Comparison of ENCODE assay signal across 8 cellular contexts in the genomic region with DNA sequence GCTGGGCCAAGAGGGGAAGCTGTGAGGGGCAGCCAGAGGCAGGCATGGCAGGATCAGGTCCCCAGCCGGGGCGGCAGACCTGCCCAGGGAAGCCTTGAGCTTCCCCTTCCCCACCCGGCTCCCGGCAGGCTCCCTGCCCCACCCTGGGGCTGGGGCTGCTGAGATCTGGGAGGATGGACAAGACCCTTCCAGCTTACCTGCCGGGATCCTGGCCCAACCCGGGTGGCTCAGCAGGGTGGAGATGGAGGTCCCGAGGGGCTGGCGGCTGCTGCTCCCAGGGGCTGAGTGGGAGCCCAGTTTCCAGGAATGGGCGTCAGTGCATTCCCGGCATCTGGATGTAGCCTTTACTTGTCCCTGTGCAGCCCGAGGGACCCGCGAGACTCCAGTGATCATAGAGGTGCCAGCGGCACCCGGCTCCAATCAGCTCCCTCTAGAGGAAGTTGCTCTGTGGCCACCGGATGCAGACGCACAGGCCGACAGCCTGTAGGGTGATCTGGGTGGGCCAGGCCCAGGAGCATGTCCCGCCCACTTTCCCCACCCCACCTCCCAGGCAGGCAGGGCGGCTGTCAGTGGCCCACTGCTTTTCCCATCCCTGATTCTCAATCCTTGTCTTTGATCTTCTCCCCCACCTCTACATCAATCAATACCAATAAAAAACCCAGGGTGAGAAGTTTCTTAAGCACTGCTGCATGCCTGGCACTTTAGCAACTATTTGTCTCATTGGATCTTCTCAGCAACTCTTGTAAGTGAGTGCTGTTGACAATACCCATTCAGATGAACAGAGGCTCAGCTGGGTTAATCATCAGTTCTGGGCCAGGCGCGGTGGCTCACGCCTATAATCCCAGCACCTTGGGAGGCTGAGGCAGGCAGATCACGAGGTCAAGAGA. TPM values are rescaled to one million over a fixed set of nuclear protein-coding genes. Genes with fewer than 3 reads are reported as not detected.
A peak's percentile ranks its signal among the peaks of the same experiment; 100 is the strongest.
DNase-seq lines count a peak whose midpoint lies in the region; ATAC-seq and TF ChIP-seq lines count a peak whose summit lies in the region.

A gene (minus strand): TSS at position 449 of the 887 bp plus-strand sequence. CDS start 2,672 bp downstream, outside the sequence.

- no peaks in the 10 kb centered on the region for H3K27me3 ChIP-seq in DOHH2 (ENCODE audit: control insufficient read depth, low read length)

- peak within 1 kb of the TSS; percentile 97 for H3K4me3 ChIP-seq in DOHH2 (ENCODE audit: low read length)

- DNase-seq in LHCN-M2 (ENCODE audit: low read depth) (peak; percentile 88), RWPE1 (ENCODE audit: low spot score) (peak; percentile 93), fibroblast of peridontal ligament (ENCODE audit: extremely low read depth) (peak; percentile 81)
- peak; percentile 81 for DNase-seq in activated T-helper 2 cell treated with anti-CD3 and anti-CD28 coated beads, Interferon-gamma antibody, Interleukin-2, Interleukin-4, amounts not matched to agents 10 μg/mL and 5 μg/mL and 100 μg/mL, durations not matched to agents 14 hours and 24 hours and 36 hours (ENCODE audit: low spot score)
- peak; percentile 91 for DNase-seq in natural killer cell treated with Interleukin-12 subunit alpha and Interleukin-12 subunit beta and Interleukin-15 and Interleukin-18, amount 100 ng/mL, for 72 hours (ENCODE audit: low spot score)
- peak; percentile 83 for DNase-seq in stimulated activated naive CD4-positive, alpha-beta T cell treated with Interleukin-2 at 50 U/mL for 16 hours (lab: John Stamatoyannopoulos, UW)

- peak within 1 kb of the TSS; percentile 96 for H3K4me3 Mint-ChIP-seq in activated T-helper 2 cell treated with anti-CD3 and anti-CD28 coated beads, Interferon-gamma antibody, Interleukin-2, Interleukin-4, amounts not matched to agents 10 μg/mL and 5 μg/mL and 100 μg/mL, durations not matched to agents 14 hours and 24 hours and 36 hours (ENCODE audit: low read depth)
- peak within 1 kb of the TSS; percentile 100 for H3K4me3 Mint-ChIP-seq in natural killer cell treated with Interleukin-12 subunit alpha and Interleukin-12 subunit beta and Interleukin-15 and Interleukin-18, amount 100 ng/mL, for 72 hours

- H3K36me3 Mint-ChIP-seq in activated T-helper 2 cell treated with anti-CD3 and anti-CD28 coated beads, Interferon-gamma antibody, Interleukin-2, Interleukin-4, amounts not matched to agents 10 μg/mL and 5 μg/mL and 100 μg/mL, durations not matched to agents 14 hours and 24 hours and 36 hours (ENCODE audit: low read depth): peaks cover 33% of the 10 kb centered on the region
- H3K36me3 Mint-ChIP-seq in natural killer cell treated with Interleukin-12 subunit alpha and Interleukin-12 subunit beta and Interleukin-15 and Interleukin-18, amount 100 ng/mL, for 72 hours: peaks cover 8% of the 10 kb centered on the region

- no peaks in the 10 kb centered on the region for H3K9me3 Mint-ChIP-seq in activated T-helper 2 cell treated with anti-CD3 and anti-CD28 coated beads, Interferon-gamma antibody, Interleukin-2, Interleukin-4, amounts not matched to agents 10 μg/mL and 5 μg/mL and 100 μg/mL, durations not matched to agents 14 hours and 24 hours and 36 hours
- H3K9me3 Mint-ChIP-seq in natural killer cell treated with Interleukin-12 subunit alpha and Interleukin-12 subunit beta and Interleukin-15 and Interleukin-18, amount 100 ng/mL, for 72 hours: no peaks in the 10 kb centered on the region

- H3K4me1 Mint-ChIP-seq in activated T-helper 2 cell treated with anti-CD3 and anti-CD28 coated beads, Interferon-gamma antibody, Interleukin-2, Interleukin-4, amounts not matched to agents 10 μg/mL and 5 μg/mL and 100 μg/mL, durations not matched to agents 14 hours and 24 hours and 36 hours (ENCODE audit: low read depth): peaks cover 20% of the 10 kb centered on the region
- peaks cover 24 to 27% of the 10 kb centered on the region in 2 donors for H3K4me1 Mint-ChIP-seq in natural killer cell treated with Interleukin-12 subunit alpha and Interleukin-12 subunit beta and Interleukin-15 and Interleukin-18, amount 100 ng/mL, for 72 hours (ENCODE audit: low read depth in 2 of 2)

- intact Hi-C loops in activated T-helper 2 cell treated with anti-CD3 and anti-CD28 coated beads, Interferon-gamma antibody, Interleukin-2, Interleukin-4, amounts not matched to agents 10 μg/mL and 5 μg/mL and 100 μg/mL, durations not matched to agents 14 hours and 24 hours and 36 hours (cut with micrococcal nuclease): loop anchor here (1.0 to 10.0 kb wide), 3 partner anchors 9 to 185 kb away; no protein-coding TSS in a partner anchor

- ATAC-seq in GM21825 (IDR thresholded peaks at IDR 0.05; ENCODE audit: unreplicated experiment): peak; percentile 87
- ATAC-seq in natural killer cell treated with Interleukin-12 subunit alpha and Interleukin-12 subunit beta and Interleukin-15 and Interleukin-18, amount 100 ng/mL, for 72 hours: peak; percentile 97

- H3K4me2 ChIP-seq in DOHH2 (ENCODE audit: low read length): peak within 1 kb of the TSS; percentile 90

- H3K27ac ChIP-seq in DOHH2 (ENCODE audit: low read depth, low read length) (peak within 1 kb of the TSS; percentile 36), RWPE1 (peak within 1 kb of the TSS; percentile 97)

- peaks cover 22% of the 10 kb centered on the region for H3K79me2 ChIP-seq in DOHH2 (ENCODE audit: control insufficient read depth, low read length)

- H4K20me1 ChIP-seq in DOHH2 (ENCODE audit: control insufficient read depth, insufficient read depth, low read depth, low read length): no peaks in the 10 kb centered on the region

- no peaks in the 10 kb centered on the region for H3F3A ChIP-seq in DOHH2 (ENCODE audit: control insufficient read depth, insufficient read depth)

- CTCF ChIA-PET in RWPE1 (lab: Yijun Ruan, JAX): interaction anchor here (0.6 to 1.0 kb wide), 8 partner anchors 12 to 154 kb away, joined by 3 to 5 read pairs (median 3); a partner anchor contains a TSS

- H3K27me3 Mint-ChIP-seq in activated T-helper 2 cell treated with anti-CD3 and anti-CD28 coated beads, Interferon-gamma antibody, Interleukin-2, Interleukin-4, amounts not matched to agents 10 μg/mL and 5 μg/mL and 100 μg/mL, durations not matched to agents 14 hours and 24 hours and 36 hours (ENCODE audit: low read depth): no peaks in the 10 kb centered on the region
- no peaks in the 10 kb centered on the region for H3K27me3 Mint-ChIP-seq in natural killer cell treated with Interleukin-12 subunit alpha and Interleukin-12 subunit beta and Interleukin-15 and Interleukin-18, amount 100 ng/mL, for 72 hours

- peaks cover 33% of the 10 kb centered on the region for H3K4me1 ChIP-seq in DOHH2 (ENCODE audit: control insufficient read depth, low read length)

- peak within 1 kb of the TSS; percentile 99 for H3K27ac Mint-ChIP-seq in activated T-helper 2 cell treated with anti-CD3 and anti-CD28 coated beads, Interferon-gamma antibody, Interleukin-2, Interleukin-4, amounts not matched to agents 10 μg/mL and 5 μg/mL and 100 μg/mL, durations not matched to agents 14 hours and 24 hours and 36 hours
- H3K27ac Mint-ChIP-seq in natural killer cell treated with Interleukin-12 subunit alpha and Interleukin-12 subunit beta and Interleukin-15 and Interleukin-18, amount 100 ng/mL, for 72 hours: peak within 1 kb of the TSS; percentile 99 to 100

- no peaks in the 10 kb centered on the region for H3K9me3 ChIP-seq in DOHH2 (ENCODE audit: control insufficient read depth, insufficient read depth, low read length)

- POLR2A ChIA-PET in RWPE1 (lab: Yijun Ruan, JAX; ENCODE audit: low non-redundant PET): interaction anchor here (0.6 kb wide), 1 partner anchor 64 kb away, joined by 5 read pairs; no protein-coding TSS in a partner anchor

- peak; percentile 49 for TF ChIP-seq CTCF in DOHH2 (IDR thresholded peaks at IDR 0.05; ENCODE audit: low read depth, low read length, poor library complexity, severe bottlenecking)
- peak; percentile 56 for TF ChIP-seq CTCF in RWPE1 (conservative IDR thresholded peaks at IDR 0.05; ENCODE audit: low read depth)

- H3K36me3 ChIP-seq in DOHH2 (ENCODE audit: control insufficient read depth, low read length): peaks cover 25% of the 10 kb centered on the region

- H3K9me2 ChIP-seq in DOHH2 (replicated peaks; ENCODE audit: control insufficient read depth, low read length): no peaks in the 10 kb centered on the region

RNA-seq across cellular contexts. Expression of the gene that starts here (rescaled TPM):
- 18.5 and 19.3 TPM in 2 replicates for total RNA-seq in LHCN-M2 (2014; rRNA removed)
- 26.2 TPM for polyA plus RNA-seq in LHCN-M2 (2012)
- total RNA-seq in activated T-helper 2 cell treated with anti-CD3 and anti-CD28 coated beads, Interferon-gamma antibody, Interleukin-2, Interleukin-4, amounts not matched to agents 10 μg/mL and 5 μg/mL and 100 μg/mL, durations not matched to agents 14 hours and 24 hours and 36 hours: 53.2 and 53.4 TPM in 2 replicates
- 100 to 1,000 TPM; 101 to 103 TPM for total RNA-seq in natural killer cell treated with Interleukin-12 subunit alpha and Interleukin-12 subunit beta and Interleukin-15 and Interleukin-18, amount 100 ng/mL, for 72 hours

Comparison
In these comparisons a context has a peak if more than half of its experiments do, and no peak if none do; other contexts are left out.
1. Peak in every context shown above with its lines: DNase-seq, ATAC-seq, H3K4me3 ChIP-seq and H3K27ac ChIP-seq.